ENCODE assay signal across 8 cellular contexts in genomic region chr17:48586355-48586924, GRCh38. TPM values are rescaled to one million over a fixed set of nuclear protein-coding genes. Genes with fewer than 3 reads are reported as not detected.
A peak's percentile ranks its signal among the peaks of the same experiment; 100 is the strongest.
DNase-seq lines count a peak whose midpoint lies in the region; ATAC-seq, FAIRE-seq and TF ChIP-seq lines count a peak whose summit lies in the region.

No MANE protein-coding gene starts in this region.

- no TSS peak for BruUV-seq in HepG2 (replicated peaks; lab: Mats Ljungman, UMichigan)

- CTCF ChIA-PET in HepG2 (lab: Yijun Ruan, JAX; ENCODE audit: low intra/inter-chr PET ratio, low total read pairs) (no interaction called here), HEK293T (lab: Yijun Ruan, JAX) (interaction anchor here (0.6 to 2.2 kb wide), 5 partner anchors 17 to 251 kb away, joined by 3 to 9 read pairs (median 6); no protein-coding TSS in a partner anchor)

- H3K4me2 ChIP-seq in HepG2 (ENCODE audit: low read depth, low read length), result no peak overlapping the region

- no peak for TF ChIP-seq RAD21 in liver (IDR thresholded peaks at IDR 0.05)
- no peak for TF ChIP-seq RAD21 in HepG2 (CRISPR knock-in tag; IDR thresholded peaks at IDR 0.05)

- H3K27me3 Mint-ChIP-seq in memory B cell, result peaks cover 60% of the 10 kb centered on the region

- H3K27ac ChIP-seq in liver (ENCODE audit: low read depth in 1 of 2, low read length in 2 of 2) (peak overlapping the region; percentile 64 to 84), HepG2 (ENCODE audit: extremely low read length, insufficient read depth, low read length) (no peak overlapping the region)

- H3K4me3 ChIP-seq in liver (ENCODE audit: low read depth in 1 of 3, low read length in 3 of 3) (peak overlapping the region; percentile 61 to 77 (median 61)), HepG2 (replicated peaks in 1 of 3; ENCODE audit: insufficient read depth in 1 of 3, low read depth in 2 of 3, low read length in 3 of 3) (no peak overlapping the region)

- no peaks in the 10 kb centered on the region for H3K9me3 ChIP-seq in liver (ENCODE audit: control insufficient read depth in 4 of 4, low read length in 3 of 4)
- no peaks in the 10 kb centered on the region for H3K9me3 ChIP-seq in HepG2 (ENCODE audit: low read length)

- H3K4me3 Mint-ChIP-seq in memory B cell, result peak overlapping the region; percentile 86

- H2AFZ ChIP-seq in HepG2 (ENCODE audit: low read length), result no peak overlapping the region

- no peaks in the 10 kb centered on the region for H3K36me3 Mint-ChIP-seq in memory B cell

- H3K79me2 ChIP-seq in HepG2 (ENCODE audit: insufficient read depth, low read length), result no peaks in the 10 kb centered on the region

- FAIRE-seq in HepG2 (lab: Jason Lieb, UNC), result no peak

- no peak for DNase-seq in HepG2 (ENCODE audit: low spot score)
- peak; percentile 37 for DNase-seq in activated naive CD4-positive, alpha-beta T cell treated with anti-CD3 and anti-CD28 coated beads, Interleukin-2, amount 50 U/mL, for 16 hours
- no peak for DNase-seq in memory B cell (ENCODE audit: low spot score in 2 of 2)
- DNase-seq in NCI-H1694 treated with DMSO at 0.1 percent for 48 hours (lab: John Stamatoyannopoulos, UW), result no peak
- DNase-seq in HEK293T (ENCODE audit: extremely low spot score), result no peak

- intact Hi-C loops in HepG2 (cut with micrococcal nuclease; ENCODE audit: unreplicated experiment), result no loop called here

- H3K27me3 ChIP-seq in liver (ENCODE audit: control insufficient read depth in 4 of 4, insufficient read depth in 4 of 4, low read length in 3 of 4), result peaks cover 3 to 19% (median 11%) of the 10 kb centered on the region in 4 donors
- H3K27me3 ChIP-seq in HepG2 (ENCODE audit: control insufficient read depth in 1 of 2, insufficient read depth in 2 of 2, low read length in 2 of 2), result peaks cover 31 to 96% of the 10 kb centered on the region in 2 experiments

- in situ Hi-C loops in HepG2 (cut with HindIII; ENCODE audit: extremely low pct_ligation_motif_present, low pct_unique_long_range_greater_than_20kb), result no loop called here

- POLR2A ChIA-PET in HepG2 (lab: Yijun Ruan, JAX), result no interaction called here
- POLR2A ChIA-PET in HEK293T (lab: Yijun Ruan, JAX), result interaction anchor here (0.9 to 5.9 kb wide), 6 partner anchors 17 to 54 kb away, joined by 4 to 25 read pairs (median 20); partner anchors contain the start of gene HOXB7

- peaks cover 15% of the 10 kb centered on the region for H3K4me1 Mint-ChIP-seq in memory B cell

- H3K36me3 ChIP-seq in liver (ENCODE audit: control insufficient read depth in 4 of 4, insufficient read depth in 3 of 4, low read depth in 1 of 4, low read length in 3 of 4), result no peaks in the 10 kb centered on the region
- no peaks in the 10 kb centered on the region for H3K36me3 ChIP-seq in HepG2 (replicated peaks in 1 of 2; ENCODE audit: control insufficient read depth in 1 of 2, insufficient read depth in 2 of 2, low read length in 2 of 2)

- H3K27ac Mint-ChIP-seq in memory B cell, result peak overlapping the region; percentile 60

- no peak overlapping the region for H3K9ac ChIP-seq in liver (ENCODE audit: low read depth in 1 of 2, low read length in 2 of 2)
- no peak overlapping the region for H3K9ac ChIP-seq in HepG2 (ENCODE audit: insufficient read depth, low read depth, low read length)

- no peaks in the 10 kb centered on the region for H3K9me3 Mint-ChIP-seq in memory B cell

- TF ChIP-seq CTCF in liver (IDR thresholded peaks at IDR 0.05; ENCODE audit: low read depth, low read length, missing input control) (no peak), HepG2 (CRISPR knock-in tag; IDR thresholded peaks at IDR 0.05) (no peak)

- peaks cover 4% of the 10 kb centered on the region; the same call in 1 of the 2 replicates for H4K20me1 ChIP-seq in HepG2 (ENCODE audit: insufficient read depth, low read length)

- H3K4me1 ChIP-seq in liver (ENCODE audit: control insufficient read depth in 4 of 4, insufficient read depth in 4 of 4, low read length in 3 of 4), result peaks cover 3 to 24% (median 13%) of the 10 kb centered on the region in 4 donors
- H3K4me1 ChIP-seq in HepG2 (ENCODE audit: insufficient read depth, low read length), result peaks cover 7% of the 10 kb centered on the region; the same call in 1 of the 2 replicates

- 16% methylated on average over 29 of the region's 29 CpGs for WGBS in liver
- 47% methylated on average over 29 of the region's 29 CpGs for WGBS in HepG2 (ENCODE audit: low lambda C conversion rate)

- no peak for TF ChIP-seq EP300 in HepG2 (IDR thresholded peaks at IDR 0.05; ENCODE audit: low read depth in 2 of 2, low read length in 2 of 2)
- TF ChIP-seq EP300 in HepG2 (CRISPR knock-in tag; IDR thresholded peaks at IDR 0.05; ENCODE audit: borderline replicate concordance), result no peak

- no peak for TF ChIP-seq POLR2A in HepG2 (IDR thresholded peaks at IDR 0.05; ENCODE audit: insufficient read depth in 1 of 2, low read depth in 2 of 2, low read length in 2 of 2)

- no peak for ATAC-seq in HepG2
- ATAC-seq in memory B cell (ENCODE audit: low read depth), result no peak
- no peak for ATAC-seq in HG02763 (IDR thresholded peaks at IDR 0.05; ENCODE audit: unreplicated experiment)
- ATAC-seq in GM19328 (IDR thresholded peaks at IDR 0.05; ENCODE audit: unreplicated experiment), result no peak

RNA-seq across cellular contexts. Expression of gene HOXB3, which starts 3.6 kb away (rescaled TPM):
- total RNA-seq in liver (1 to 10 TPM in 1 of 2 donors, under 1 TPM in 1; 0.75 to 2.2 TPM), HepG2 (2016; rRNA removed; fragmentation: Illumina TruSeq; extraction: Trizol) (not detected in 2 replicates)
- polyA plus RNA-seq in liver (1 to 10 TPM; 1.0 to 1.3 TPM), HepG2 (2011; rRNA removed) (not detected in 2 replicates)
- not detected in 2 replicates for total RNA-seq in HepG2 (2016; cell fraction: cytosol; rRNA removed; fragmentation: Illumina TruSeq; extraction: Trizol; ENCODE audit: low read depth)
- not detected in 2 replicates for total RNA-seq in HepG2 (2016; cell fraction: insoluble cytoplasmic fraction; rRNA removed; fragmentation: Illumina TruSeq; extraction: Trizol)
- total RNA-seq in HepG2 (2016; cell fraction: membrane; rRNA removed; fragmentation: Illumina TruSeq; extraction: Trizol), result not detected in 2 replicates
- not detected in 2 replicates for total RNA-seq in HepG2 (2016; cell fraction: nucleus; rRNA removed; fragmentation: Illumina TruSeq; extraction: Trizol)
- polyA plus RNA-seq in HepG2 (2011; cell fraction: cytosol; rRNA removed), result not detected in 2 replicates
- polyA plus RNA-seq in HepG2 (2011; cell fraction: nucleus; rRNA removed), result 0.28 TPM in 1 of 2 replicates, not detected in the other
- not detected in 2 replicates for polyA plus RNA-seq in HepG2 (2012)
- not detected in 2 replicates for polyA plus RNA-seq in HepG2 (2016; cell fraction: cytosol; fragmentation: Illumina TruSeq; extraction: Trizol; ENCODE audit: low read depth)
- polyA plus RNA-seq in HepG2 (2016; cell fraction: insoluble cytoplasmic fraction; fragmentation: Illumina TruSeq; extraction: Trizol; ENCODE audit: low read depth), result not detected in 2 replicates
- not detected in 2 replicates for polyA plus RNA-seq in HepG2 (2016; cell fraction: membrane; fragmentation: Illumina TruSeq; extraction: Trizol; ENCODE audit: low read depth)
- not detected in 2 replicates for polyA plus RNA-seq in HepG2 (2016; cell fraction: nucleus; fragmentation: Illumina TruSeq; extraction: Trizol; ENCODE audit: insufficient read depth, low read depth)
- 2.3 TPM in 1 of 2 replicates, not detected in the other for polyA minus RNA-seq in HepG2 (2011; rRNA and poly(A)+ RNA removed; ENCODE audit: low replicate concordance)
- polyA minus RNA-seq in HepG2 (2011; cell fraction: cytosol; rRNA and poly(A)+ RNA removed), result not detected in 2 replicates
- not detected in 2 replicates for polyA minus RNA-seq in HepG2 (2011; cell fraction: nucleus; rRNA and poly(A)+ RNA removed)

RNA-seq across cellular contexts. Expression of gene HOXB5, which starts 7.1 kb away (rescaled TPM):
- under 1 TPM in 1 of 2 donors, not detected in 1; 0.08 TPM for total RNA-seq in liver
- polyA plus RNA-seq in liver, result under 1 TPM; 0.36 to 0.38 TPM
- not detected in 2 replicates for total RNA-seq in HepG2 (2016; rRNA removed; fragmentation: Illumina TruSeq; extraction: Trizol)
- total RNA-seq in HepG2 (2016; cell fraction: cytosol; rRNA removed; fragmentation: Illumina TruSeq; extraction: Trizol; ENCODE audit: low read depth), result not detected in 2 replicates
- not detected in 2 replicates for total RNA-seq in HepG2 (2016; cell fraction: insoluble cytoplasmic fraction; rRNA removed; fragmentation: Illumina TruSeq; extraction: Trizol)
- not detected in 2 replicates for total RNA-seq in HepG2 (2016; cell fraction: membrane; rRNA removed; fragmentation: Illumina TruSeq; extraction: Trizol)
- total RNA-seq in HepG2 (2016; cell fraction: nucleus; rRNA removed; fragmentation: Illumina TruSeq; extraction: Trizol), result not detected in 2 replicates
- not detected in 2 replicates for polyA plus RNA-seq in HepG2 (2011; rRNA removed)
- not detected in 2 replicates for polyA plus RNA-seq in HepG2 (2011; cell fraction: cytosol; rRNA removed)
- polyA plus RNA-seq in HepG2 (2011; cell fraction: nucleus; rRNA removed), result not detected in 2 replicates
- not detected in 2 replicates for polyA plus RNA-seq in HepG2 (2012)
- not detected in 2 replicates for polyA plus RNA-seq in HepG2 (2016; cell fraction: cytosol; fragmentation: Illumina TruSeq; extraction: Trizol; ENCODE audit: low read depth)
- not detected in 2 replicates for polyA plus RNA-seq in HepG2 (2016; cell fraction: insoluble cytoplasmic fraction; fragmentation: Illumina TruSeq; extraction: Trizol; ENCODE audit: low read depth)
- polyA plus RNA-seq in HepG2 (2016; cell fraction: membrane; fragmentation: Illumina TruSeq; extraction: Trizol; ENCODE audit: low read depth), result not detected in 2 replicates
- polyA plus RNA-seq in HepG2 (2016; cell fraction: nucleus; fragmentation: Illumina TruSeq; extraction: Trizol; ENCODE audit: insufficient read depth, low read depth), result not detected in 2 replicates
- 0.49 TPM in 1 of 2 replicates, not detected in the other for polyA minus RNA-seq in HepG2 (2011; rRNA and poly(A)+ RNA removed; ENCODE audit: low replicate concordance)
- not detected in 2 replicates for polyA minus RNA-seq in HepG2 (2011; cell fraction: cytosol; rRNA and poly(A)+ RNA removed)
- polyA minus RNA-seq in HepG2 (2011; cell fraction: nucleus; rRNA and poly(A)+ RNA removed), result not detected in 2 replicates

RNA-seq across cellular contexts. Expression of gene HOXB4, which starts 8.3 kb away (rescaled TPM):
- total RNA-seq in liver (under 1 TPM; 0.65 to 0.75 TPM), HepG2 (2016; rRNA removed; fragmentation: Illumina TruSeq; extraction: Trizol) (not detected in 2 replicates)
- polyA plus RNA-seq in liver (under 1 TPM; 0.19 to 0.35 TPM), HepG2 (2011; rRNA removed) (not detected in 2 replicates)
- total RNA-seq in HepG2 (2016; cell fraction: cytosol; rRNA removed; fragmentation: Illumina TruSeq; extraction: Trizol; ENCODE audit: low read depth), result not detected in 2 replicates
- total RNA-seq in HepG2 (2016; cell fraction: insoluble cytoplasmic fraction; rRNA removed; fragmentation: Illumina TruSeq; extraction: Trizol), result not detected in 2 replicates
- not detected in 2 replicates for total RNA-seq in HepG2 (2016; cell fraction: membrane; rRNA removed; fragmentation: Illumina TruSeq; extraction: Trizol)
- total RNA-seq in HepG2 (2016; cell fraction: nucleus; rRNA removed; fragmentation: Illumina TruSeq; extraction: Trizol), result not detected in 2 replicates
- polyA plus RNA-seq in HepG2 (2011; cell fraction: cytosol; rRNA removed), result not detected in 2 replicates
- not detected in 2 replicates for polyA plus RNA-seq in HepG2 (2011; cell fraction: nucleus; rRNA removed)
- polyA plus RNA-seq in HepG2 (2012), result not detected in 2 replicates
- polyA plus RNA-seq in HepG2 (2016; cell fraction: cytosol; fragmentation: Illumina TruSeq; extraction: Trizol; ENCODE audit: low read depth), result not detected in 2 replicates
- not detected in 2 replicates for polyA plus RNA-seq in HepG2 (2016; cell fraction: insoluble cytoplasmic fraction; fragmentation: Illumina TruSeq; extraction: Trizol; ENCODE audit: low read depth)
- not detected in 2 replicates for polyA plus RNA-seq in HepG2 (2016; cell fraction: membrane; fragmentation: Illumina TruSeq; extraction: Trizol; ENCODE audit: low read depth)
- not detected in 2 replicates for polyA plus RNA-seq in HepG2 (2016; cell fraction: nucleus; fragmentation: Illumina TruSeq; extraction: Trizol; ENCODE audit: insufficient read depth, low read depth)
- polyA minus RNA-seq in HepG2 (2011; rRNA and poly(A)+ RNA removed; ENCODE audit: low replicate concordance), result 0.04 and 0.49 TPM in 2 replicates
- not detected in 2 replicates for polyA minus RNA-seq in HepG2 (2011; cell fraction: cytosol; rRNA and poly(A)+ RNA removed)
- not detected in 2 replicates for polyA minus RNA-seq in HepG2 (2011; cell fraction: nucleus; rRNA and poly(A)+ RNA removed)

RNA-seq across cellular contexts. Expression of gene HOXB6, which starts 18.3 kb away (rescaled TPM):
- total RNA-seq in liver (under 1 TPM; 0.17 to 0.33 TPM), HepG2 (2016; rRNA removed; fragmentation: Illumina TruSeq; extraction: Trizol) (not detected in 2 replicates)
- polyA plus RNA-seq in liver (1 to 10 TPM in 1 of 2 donors, under 1 TPM in 1; 0.58 to 1.1 TPM), HepG2 (2011; rRNA removed) (not detected in 2 replicates)
- not detected in 2 replicates for total RNA-seq in HepG2 (2016; cell fraction: cytosol; rRNA removed; fragmentation: Illumina TruSeq; extraction: Trizol; ENCODE audit: low read depth)
- total RNA-seq in HepG2 (2016; cell fraction: insoluble cytoplasmic fraction; rRNA removed; fragmentation: Illumina TruSeq; extraction: Trizol), result not detected in 2 replicates
- not detected in 2 replicates for total RNA-seq in HepG2 (2016; cell fraction: membrane; rRNA removed; fragmentation: Illumina TruSeq; extraction: Trizol)
- total RNA-seq in HepG2 (2016; cell fraction: nucleus; rRNA removed; fragmentation: Illumina TruSeq; extraction: Trizol), result not detected in 2 replicates
- polyA plus RNA-seq in HepG2 (2011; cell fraction: cytosol; rRNA removed), result not detected in 2 replicates
- polyA plus RNA-seq in HepG2 (2011; cell fraction: nucleus; rRNA removed), result not detected in 2 replicates
- polyA plus RNA-seq in HepG2 (2012), result not detected in 2 replicates
- polyA plus RNA-seq in HepG2 (2016; cell fraction: cytosol; fragmentation: Illumina TruSeq; extraction: Trizol; ENCODE audit: low read depth), result not detected in 2 replicates
- polyA plus RNA-seq in HepG2 (2016; cell fraction: insoluble cytoplasmic fraction; fragmentation: Illumina TruSeq; extraction: Trizol; ENCODE audit: low read depth), result not detected in 2 replicates
- not detected in 2 replicates for polyA plus RNA-seq in HepG2 (2016; cell fraction: membrane; fragmentation: Illumina TruSeq; extraction: Trizol; ENCODE audit: low read depth)
- polyA plus RNA-seq in HepG2 (2016; cell fraction: nucleus; fragmentation: Illumina TruSeq; extraction: Trizol; ENCODE audit: insufficient read depth, low read depth), result not detected in 2 replicates
- polyA minus RNA-seq in HepG2 (2011; rRNA and poly(A)+ RNA removed; ENCODE audit: low replicate concordance), result 3.5 TPM in 1 of 2 replicates, not detected in the other
- polyA minus RNA-seq in HepG2 (2011; cell fraction: cytosol; rRNA and poly(A)+ RNA removed), result not detected in 2 replicates
- polyA minus RNA-seq in HepG2 (2011; cell fraction: nucleus; rRNA and poly(A)+ RNA removed), result not detected in 2 replicates

RNA-seq across cellular contexts. Expression of gene HOXB7, which starts 24.4 kb away (rescaled TPM):
- total RNA-seq in liver, result under 1 TPM; 0.08 to 0.28 TPM
- polyA plus RNA-seq in liver, result under 1 TPM; 0.26 to 0.31 TPM
- not detected in 2 replicates for total RNA-seq in HepG2 (2016; rRNA removed; fragmentation: Illumina TruSeq; extraction: Trizol)
- total RNA-seq in HepG2 (2016; cell fraction: cytosol; rRNA removed; fragmentation: Illumina TruSeq; extraction: Trizol; ENCODE audit: low read depth), result not detected in 2 replicates
- total RNA-seq in HepG2 (2016; cell fraction: insoluble cytoplasmic fraction; rRNA removed; fragmentation: Illumina TruSeq; extraction: Trizol), result not detected in 2 replicates
- total RNA-seq in HepG2 (2016; cell fraction: membrane; rRNA removed; fragmentation: Illumina TruSeq; extraction: Trizol), result not detected in 2 replicates
- not detected in 2 replicates for total RNA-seq in HepG2 (2016; cell fraction: nucleus; rRNA removed; fragmentation: Illumina TruSeq; extraction: Trizol)
- polyA plus RNA-seq in HepG2 (2011; rRNA removed), result 0.04 and 0.08 TPM in 2 replicates
- not detected in 2 replicates for polyA plus RNA-seq in HepG2 (2011; cell fraction: cytosol; rRNA removed)
- not detected in 2 replicates for polyA plus RNA-seq in HepG2 (2011; cell fraction: nucleus; rRNA removed)
- polyA plus RNA-seq in HepG2 (2012), result not detected in 2 replicates
- polyA plus RNA-seq in HepG2 (2016; cell fraction: cytosol; fragmentation: Illumina TruSeq; extraction: Trizol; ENCODE audit: low read depth), result not detected in 2 replicates
- polyA plus RNA-seq in HepG2 (2016; cell fraction: insoluble cytoplasmic fraction; fragmentation: Illumina TruSeq; extraction: Trizol; ENCODE audit: low read depth), result not detected in 2 replicates
- polyA plus RNA-seq in HepG2 (2016; cell fraction: membrane; fragmentation: Illumina TruSeq; extraction: Trizol; ENCODE audit: low read depth), result not detected in 2 replicates
- not detected in 2 replicates for polyA plus RNA-seq in HepG2 (2016; cell fraction: nucleus; fragmentation: Illumina TruSeq; extraction: Trizol; ENCODE audit: insufficient read depth, low read depth)
- polyA minus RNA-seq in HepG2 (2011; rRNA and poly(A)+ RNA removed; ENCODE audit: low replicate concordance), result 8.9 TPM in 1 of 2 replicates, not detected in the other
- not detected in 2 replicates for polyA minus RNA-seq in HepG2 (2011; cell fraction: cytosol; rRNA and poly(A)+ RNA removed)
- not detected in 2 replicates for polyA minus RNA-seq in HepG2 (2011; cell fraction: nucleus; rRNA and poly(A)+ RNA removed)

Comparison
In these comparisons a context has a peak if more than half of its experiments do, and no peak if none do; other contexts are left out.
1. H3K4me3 ChIP-seq: peak in liver (3 of 3); none in HepG2 (0 of 3).